ENCODE assay signal across 9 cellular contexts in the genomic region with DNA sequence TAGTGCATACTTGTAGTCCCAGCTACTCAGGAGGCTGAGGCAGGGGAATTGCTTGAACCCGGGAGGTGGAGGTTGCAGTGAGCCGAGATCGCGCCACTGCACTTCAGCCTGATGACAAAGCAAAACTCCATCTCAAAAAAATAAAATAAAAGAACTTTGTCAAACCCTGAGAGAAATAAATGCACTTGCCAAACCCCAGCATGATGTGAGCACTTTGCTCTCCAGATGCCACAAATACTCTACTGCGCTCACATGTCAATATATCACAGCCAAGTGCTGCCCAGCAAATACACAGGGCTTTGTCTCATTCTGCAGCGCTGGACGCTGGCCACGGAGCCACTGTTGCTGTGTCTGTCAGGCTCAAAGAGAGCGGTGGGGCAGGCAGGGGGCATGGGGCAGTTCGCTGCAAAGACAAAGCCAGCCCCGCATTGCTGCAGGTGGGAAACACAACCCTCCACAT. TPM values are rescaled to one million over a fixed set of nuclear protein-coding genes. Genes with fewer than 3 reads are reported as not detected.
DNase-seq lines count a peak whose midpoint lies in the region; ATAC-seq and TF ChIP-seq lines count a peak whose summit lies in the region.
"Had no signal": no experiment of that assay in that cellular context is flagged by ENCODE, and none has a peak within 500 bp of the region (broad histone marks: within the 10 kb centered on the region; RNA-seq: fewer than 3 reads in every experiment).

No MANE protein-coding gene starts in this region.

- DNase-seq in cerebellar cortex (ENCODE audit: low spot score) (peak; percentile 53), right lobe of liver (peak; percentile 68 to 82 (median 81)), RKO (ENCODE audit: low spot score) (no peak), SW480 (ENCODE audit: low spot score) (no peak)
- DNase-seq in stimulated activated CD4-positive, alpha-beta T cell treated with anti-CD3 and anti-CD28 coated beads, Interleukin-2, amount 100 ng/mL, for 24 hours: no peak
- DNase-seq: Peyer's patch had no signal

- no peaks in the 10 kb centered on the region for H4K20me1 ChIP-seq in Loucy (ENCODE audit: insufficient read depth, low read length, poor library complexity, severe bottlenecking)

- H3K9ac ChIP-seq in Loucy (ENCODE audit: low read depth, low read length, poor library complexity, severe bottlenecking) (no peak overlapping the region), subcutaneous abdominal adipose tissue (ENCODE audit: low read length in 5 of 5) (peak overlapping the region in 1 of 5 donors; percentile 8)

- 21% methylated on average over 11 of the region's 11 CpGs for WGBS in right lobe of liver (ENCODE audit: insufficient coverage, low coverage, low lambda C conversion rate, missing lambda C conversion rate)

- H3K4me2 ChIP-seq in Loucy (ENCODE audit: low read depth, low read length, poor library complexity, severe bottlenecking): no peak overlapping the region

- peak overlapping the region in 1 of 3 donors; percentile 8 for H3K27ac ChIP-seq in right lobe of liver
- peak overlapping the region; percentile 86 for H3K27ac ChIP-seq in subcutaneous abdominal adipose tissue (ENCODE audit: low read depth, low read length)

- intact Hi-C loops in right lobe of liver (cut with DNase I): no loop called here

- H3K36me3 ChIP-seq in Loucy (ENCODE audit: insufficient read depth, low read length) (no peaks in the 10 kb centered on the region), right lobe of liver (no peaks in the 10 kb centered on the region), subcutaneous abdominal adipose tissue (ENCODE audit: control insufficient read depth in 5 of 5, insufficient read depth in 5 of 5, low read length in 5 of 5) (no peaks in the 10 kb centered on the region)
- H3K36me3 ChIP-seq: Peyer's patch had no signal

- peaks cover 3% of the 10 kb centered on the region for H3K4me1 ChIP-seq in Loucy (ENCODE audit: insufficient read depth, low read length, poor library complexity, severe bottlenecking)
- H3K4me1 ChIP-seq in right lobe of liver: peaks cover 0 to 20% (median 8%) of the 10 kb centered on the region in 4 donors
- peaks cover 12 to 68% (median 59%) of the 10 kb centered on the region in 5 donors for H3K4me1 ChIP-seq in subcutaneous abdominal adipose tissue (ENCODE audit: control insufficient read depth in 5 of 5, insufficient read depth in 5 of 5, low read length in 5 of 5)

- ATAC-seq in right lobe of liver (peak; percentile 85 to 86 (median 86)), GM19023 (IDR thresholded peaks at IDR 0.05; ENCODE audit: unreplicated experiment) (no peak)

- no peaks in the 10 kb centered on the region for H3K9me3 ChIP-seq in Loucy (ENCODE audit: insufficient read depth, low read depth, low read length)
- H3K9me3 ChIP-seq in right lobe of liver: no peaks in the 10 kb centered on the region
- no peaks in the 10 kb centered on the region for H3K9me3 ChIP-seq in subcutaneous abdominal adipose tissue (ENCODE audit: control insufficient read depth in 5 of 5, low read length in 5 of 5)
- H3K9me3 ChIP-seq: Peyer's patch had no signal

- no peaks in the 10 kb centered on the region for H3K9me2 ChIP-seq in Loucy (replicated peaks; ENCODE audit: low read depth, low read length)

- no peak for TF ChIP-seq POLR2A in right lobe of liver (IDR thresholded peaks at IDR 0.05)

- H2AFZ ChIP-seq in Loucy (ENCODE audit: low read length): peak overlapping the region; percentile 44; the same call in 1 of the 2 replicates

- H3K4me3 ChIP-seq in Loucy (ENCODE audit: low read length, poor library complexity, severe bottlenecking) (no peak overlapping the region), right lobe of liver (no peak overlapping the region), subcutaneous abdominal adipose tissue (ENCODE audit: low read depth in 1 of 5, low read length in 5 of 5) (no peak overlapping the region)
- H3K4me3 ChIP-seq: Peyer's patch had no signal

- H3K27me3 ChIP-seq in Loucy (ENCODE audit: insufficient read depth, low read length, poor library complexity, severe bottlenecking) (no peaks in the 10 kb centered on the region), right lobe of liver (no peaks in the 10 kb centered on the region), subcutaneous abdominal adipose tissue (ENCODE audit: control insufficient read depth in 5 of 5, insufficient read depth in 4 of 5, low read length in 5 of 5) (no peaks in the 10 kb centered on the region)
- H3K27me3 ChIP-seq: Peyer's patch had no signal

- TF ChIP-seq CTCF in Loucy (conservative IDR thresholded peaks at IDR 0.05; ENCODE audit: low read length) (no peak), right lobe of liver (IDR thresholded peaks at IDR 0.05) (no peak)

- no peaks in the 10 kb centered on the region for H3F3A ChIP-seq in Loucy (ENCODE audit: low read depth)

- no peaks in the 10 kb centered on the region for H3K79me2 ChIP-seq in Loucy (ENCODE audit: insufficient read depth, low read length)

RNA-seq across cellular contexts. Expression of gene AHNAK, which starts 45.1 kb away (rescaled TPM):
- total RNA-seq in right lobe of liver: 100 to 1,000 TPM in 4 of 6 experiments, 10 to 100 TPM in 2; 91.0 to 180 (median 113) TPM

Comparison
In these comparisons a context has a peak if more than half of its experiments do, and no peak if none do; other contexts are left out.
1. DNase-seq: peak in cerebellar cortex (single experiment) and right lobe of liver (3 of 3); none in RKO (single experiment), SW480 (single experiment) and stimulated activated CD4-positive, alpha-beta T cell treated with anti-CD3 and anti-CD28 coated beads, Interleukin-2, amount 100 ng/mL, for 24 hours (0 of 2).